In the genomic region with DNA sequence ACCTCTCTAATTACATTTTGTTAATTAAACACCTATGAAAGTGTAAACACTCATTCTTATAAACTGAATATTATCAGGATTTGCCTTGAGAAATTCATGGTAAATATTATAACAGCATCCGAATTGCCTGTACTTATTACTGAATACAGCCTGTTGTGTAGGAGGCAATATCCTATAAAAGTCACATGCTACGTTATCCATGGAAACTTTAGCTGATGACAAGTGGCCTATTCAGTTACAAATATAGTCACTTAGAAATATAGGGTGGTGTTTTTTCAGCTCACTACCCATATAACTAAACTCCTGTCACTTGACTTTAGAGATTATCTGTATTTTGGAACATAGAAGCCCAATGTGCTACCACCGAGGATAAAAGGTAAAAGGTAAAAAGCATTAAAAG, we compare ENCODE assay signal across 12 cellular contexts.
DNase-seq lines count a peak whose midpoint lies in the region; ATAC-seq and TF ChIP-seq lines count a peak whose summit lies in the region.
"Had no signal": no experiment of that assay in that cellular context is flagged by ENCODE, and none has a peak within 500 bp of the region (broad histone marks: within the 10 kb centered on the region; RNA-seq: fewer than 3 reads in every experiment).

No MANE protein-coding gene starts in this region.

- H3K36me3 ChIP-seq in muscle layer of duodenum (ENCODE audit: control insufficient read depth in 1 of 2, insufficient read depth in 2 of 2, low read length in 2 of 2) (no peaks in the 10 kb centered on the region), neuronal stem cell (replicated peaks in 1 of 2; ENCODE audit: control insufficient read depth in 2 of 2, insufficient read depth in 2 of 2, low read length in 2 of 2) (no peaks in the 10 kb centered on the region), H7 (replicated peaks; ENCODE audit: control insufficient read depth, insufficient read depth, low read length) (no peaks in the 10 kb centered on the region)
- H3K36me3 ChIP-seq: neutrophil, SJCRH30 had no signal

- H3K4me2 ChIP-seq in neuronal stem cell (ENCODE audit: insufficient read depth, low read length, poor library complexity, severe bottlenecking), result no peak overlapping the region

- H3K9ac ChIP-seq in neuronal stem cell (ENCODE audit: low read depth, low read length, poor library complexity), result no peak overlapping the region

- no peak overlapping the region for H3K23ac ChIP-seq in neuronal stem cell (ENCODE audit: low read depth, low read length, poor library complexity)

- peaks cover 81% of the 10 kb centered on the region for H3K4me1 Mint-ChIP-seq in activated CD4-positive, alpha-beta T cell treated with anti-CD3 and anti-CD28 coated beads, Interleukin-2, amount 10 ng/mL, durations not matched to agents 24 days and 14 days
- peaks cover 75% of the 10 kb centered on the region for H3K4me1 Mint-ChIP-seq in Calu3 (ENCODE audit: low read depth, unreplicated experiment)
- peaks cover 96% of the 10 kb centered on the region for H3K4me1 Mint-ChIP-seq in activated naive CD8-positive, alpha-beta T cell treated with anti-CD3 and anti-CD28 coated beads, Interleukin-2, amount 50 U/mL, for 24 hours

- no peaks in the 10 kb centered on the region for H3K27me3 Mint-ChIP-seq in activated CD4-positive, alpha-beta T cell treated with anti-CD3 and anti-CD28 coated beads, Interleukin-2, amount 10 ng/mL, durations not matched to agents 24 days and 14 days
- no peaks in the 10 kb centered on the region for H3K27me3 Mint-ChIP-seq in Calu3 (ENCODE audit: unreplicated experiment)
- no peaks in the 10 kb centered on the region for H3K27me3 Mint-ChIP-seq in activated naive CD8-positive, alpha-beta T cell treated with anti-CD3 and anti-CD28 coated beads, Interleukin-2, amount 50 U/mL, for 24 hours

- no peak overlapping the region for H2BK5ac ChIP-seq in neuronal stem cell (ENCODE audit: low read length)

- H3K18ac ChIP-seq in neuronal stem cell (ENCODE audit: low read length), result no peak overlapping the region

- H3K79me1 ChIP-seq in neuronal stem cell (ENCODE audit: low read depth, low read length), result no peaks in the 10 kb centered on the region

- no peak overlapping the region for H2BK120ac ChIP-seq in neuronal stem cell (ENCODE audit: low read depth, low read length)

- H4K8ac ChIP-seq in neuronal stem cell (ENCODE audit: low read depth, low read length), result no peak overlapping the region

- H3K4me3 Mint-ChIP-seq in activated CD4-positive, alpha-beta T cell treated with anti-CD3 and anti-CD28 coated beads, Interleukin-2, amount 10 ng/mL, durations not matched to agents 24 days and 14 days, result peak overlapping the region; percentile 52
- no peak overlapping the region for H3K4me3 Mint-ChIP-seq in Calu3 (ENCODE audit: low read depth, unreplicated experiment)
- H3K4me3 Mint-ChIP-seq in activated naive CD8-positive, alpha-beta T cell treated with anti-CD3 and anti-CD28 coated beads, Interleukin-2, amount 50 U/mL, for 24 hours, result no peak overlapping the region

- CTCF ChIA-PET in Calu3 (lab: Charles Lee), result no interaction called here

- H3K27ac Mint-ChIP-seq in activated CD4-positive, alpha-beta T cell treated with anti-CD3 and anti-CD28 coated beads, Interleukin-2, amount 10 ng/mL, durations not matched to agents 24 days and 14 days, result peak overlapping the region; percentile 71
- H3K27ac Mint-ChIP-seq in Calu3 (ENCODE audit: unreplicated experiment), result peak overlapping the region; percentile 71
- H3K27ac Mint-ChIP-seq in activated naive CD8-positive, alpha-beta T cell treated with anti-CD3 and anti-CD28 coated beads, Interleukin-2, amount 50 U/mL, for 24 hours, result peak overlapping the region; percentile 75

- no peak for DNase-seq in activated CD4-positive, alpha-beta T cell treated with anti-CD3 and anti-CD28 coated beads, Interleukin-2, amount 10 ng/mL, durations not matched to agents 24 days and 14 days
- no peak for DNase-seq in activated CD4-positive, alpha-beta T cell treated with anti-CD3 and anti-CD28 coated beads for 1 hour
- DNase-seq in Calu3, result no peak
- DNase-seq in activated naive CD8-positive, alpha-beta T cell treated with anti-CD3 and anti-CD28 coated beads, Interleukin-2, amount 50 U/mL, for 24 hours, result no peak
- DNase-seq in anterior cingulate cortex (lab: John Stamatoyannopoulos, UW), result no peak
- DNase-seq in neuronal stem cell (ENCODE audit: low spot score), result no peak
- no peak for DNase-seq in H7
- DNase-seq: aorta, GOT3 had no signal

- H3K4ac ChIP-seq in neuronal stem cell (ENCODE audit: low read length), result no peak overlapping the region

- H3K9me3 ChIP-seq in muscle layer of duodenum (ENCODE audit: control insufficient read depth in 1 of 2, low read length in 2 of 2) (no peaks in the 10 kb centered on the region), neuronal stem cell (replicated peaks in 1 of 2; ENCODE audit: control insufficient read depth in 2 of 2, insufficient read depth in 1 of 2, low read depth in 1 of 2, low read length in 2 of 2) (peaks cover 0 to 2% of the 10 kb centered on the region in 2 donors)
- H3K9me3 ChIP-seq: neutrophil, SJCRH30 had no signal

- H2AK5ac ChIP-seq in neuronal stem cell (ENCODE audit: low read depth, low read length), result no peak overlapping the region

- no peak for ATAC-seq in activated naive CD8-positive, alpha-beta T cell treated with anti-CD3 and anti-CD28 coated beads, Interleukin-2, amount 50 U/mL, for 24 hours

- H2BK12ac ChIP-seq in neuronal stem cell (ENCODE audit: low read length), result no peak overlapping the region

- BruUV-seq in Calu3 (replicated peaks; lab: Mats Ljungman, UMichigan), result no TSS peak

- peaks cover 5% of the 10 kb centered on the region for H3K36me3 Mint-ChIP-seq in activated CD4-positive, alpha-beta T cell treated with anti-CD3 and anti-CD28 coated beads, Interleukin-2, amount 10 ng/mL, durations not matched to agents 24 days and 14 days (ENCODE audit: low read depth)
- H3K36me3 Mint-ChIP-seq in Calu3 (ENCODE audit: insufficient read depth, unreplicated experiment), result no peaks in the 10 kb centered on the region
- H3K36me3 Mint-ChIP-seq in activated naive CD8-positive, alpha-beta T cell treated with anti-CD3 and anti-CD28 coated beads, Interleukin-2, amount 50 U/mL, for 24 hours (ENCODE audit: low read depth), result peaks cover 6% of the 10 kb centered on the region

- no peak overlapping the region for H2BK15ac ChIP-seq in neuronal stem cell (ENCODE audit: low read length)

- H3K27ac ChIP-seq in muscle layer of duodenum (ENCODE audit: low read length) (peak overlapping the region; percentile 4), neuronal stem cell (replicated peaks; ENCODE audit: low read length) (no peak overlapping the region)
- H3K27ac ChIP-seq: neutrophil, SJCRH30 had no signal

- H3K4me1 ChIP-seq in muscle layer of duodenum (ENCODE audit: control insufficient read depth in 1 of 2, insufficient read depth in 2 of 2, low read length in 2 of 2) (peaks cover 13 to 33% of the 10 kb centered on the region in 2 donors), neuronal stem cell (ENCODE audit: control insufficient read depth in 2 of 2, insufficient read depth in 1 of 2, low read depth in 1 of 2, low read length in 2 of 2) (peaks cover 6 to 11% of the 10 kb centered on the region in 2 donors)

- no CpG with 5 or more reads among the region's 3 CpGs for WGBS in neuronal stem cell (ENCODE audit: extremely low coverage in 2 of 2, insufficient read length in 2 of 2, insufficient replicate concordance in 1 of 2), 2 donors

- intact Hi-C loops in activated CD4-positive, alpha-beta T cell treated with anti-CD3 and anti-CD28 coated beads, Interleukin-2, amount 10 ng/mL, durations not matched to agents 24 days and 14 days (cut with micrococcal nuclease), result loop anchor here (1.0 to 5.0 kb wide), 7 partner anchors 25 to 494 kb away; a partner anchor contains a TSS
- intact Hi-C loops in Calu3 (cut with micrococcal nuclease; ENCODE audit: unreplicated experiment), result loop anchor here (2.0 to 5.0 kb wide), 3 partner anchors 165 to 488 kb away; no protein-coding TSS in a partner anchor

- no peak overlapping the region for H3K4me3 ChIP-seq in muscle layer of duodenum (ENCODE audit: low read depth in 1 of 2, low read length in 2 of 2)
- no peak overlapping the region for H3K4me3 ChIP-seq in neuronal stem cell (ENCODE audit: low read length in 2 of 2)
- no peak overlapping the region for H3K4me3 ChIP-seq in H7 (ENCODE audit: insufficient read depth, low read depth, low read length)
- H3K4me3 ChIP-seq: SJCRH30 had no signal

- no peaks in the 10 kb centered on the region for H3K9me3 Mint-ChIP-seq in activated CD4-positive, alpha-beta T cell treated with anti-CD3 and anti-CD28 coated beads, Interleukin-2, amount 10 ng/mL, durations not matched to agents 24 days and 14 days
- no peaks in the 10 kb centered on the region for H3K9me3 Mint-ChIP-seq in Calu3 (ENCODE audit: low read depth, unreplicated experiment)
- H3K9me3 Mint-ChIP-seq in activated naive CD8-positive, alpha-beta T cell treated with anti-CD3 and anti-CD28 coated beads, Interleukin-2, amount 50 U/mL, for 24 hours, result no peaks in the 10 kb centered on the region

- TF ChIP-seq CTCF in Calu3 (IDR thresholded peaks at IDR 0.05; ENCODE audit: unreplicated experiment), result no peak

- H3K14ac ChIP-seq in neuronal stem cell (ENCODE audit: low read length), result no peak overlapping the region

- H4K91ac ChIP-seq in neuronal stem cell (ENCODE audit: low read depth, low read length, poor library complexity), result no peak overlapping the region

- H3K27me3 ChIP-seq in muscle layer of duodenum (ENCODE audit: low read depth, low read length) (no peaks in the 10 kb centered on the region), neuronal stem cell (ENCODE audit: control insufficient read depth in 3 of 3, insufficient read depth in 3 of 3, low read depth in 1 of 3, low read length in 3 of 3) (no peaks in the 10 kb centered on the region), H7 (ENCODE audit: control insufficient read depth, insufficient read depth, low read length) (no peaks in the 10 kb centered on the region)
- H3K27me3 ChIP-seq: neutrophil, SJCRH30 had no signal

- no peak overlapping the region for H2AFZ ChIP-seq in neuronal stem cell (ENCODE audit: low read length)
